Comparison of ENCODE assay signal across 8 cellular contexts in the genomic region with DNA sequence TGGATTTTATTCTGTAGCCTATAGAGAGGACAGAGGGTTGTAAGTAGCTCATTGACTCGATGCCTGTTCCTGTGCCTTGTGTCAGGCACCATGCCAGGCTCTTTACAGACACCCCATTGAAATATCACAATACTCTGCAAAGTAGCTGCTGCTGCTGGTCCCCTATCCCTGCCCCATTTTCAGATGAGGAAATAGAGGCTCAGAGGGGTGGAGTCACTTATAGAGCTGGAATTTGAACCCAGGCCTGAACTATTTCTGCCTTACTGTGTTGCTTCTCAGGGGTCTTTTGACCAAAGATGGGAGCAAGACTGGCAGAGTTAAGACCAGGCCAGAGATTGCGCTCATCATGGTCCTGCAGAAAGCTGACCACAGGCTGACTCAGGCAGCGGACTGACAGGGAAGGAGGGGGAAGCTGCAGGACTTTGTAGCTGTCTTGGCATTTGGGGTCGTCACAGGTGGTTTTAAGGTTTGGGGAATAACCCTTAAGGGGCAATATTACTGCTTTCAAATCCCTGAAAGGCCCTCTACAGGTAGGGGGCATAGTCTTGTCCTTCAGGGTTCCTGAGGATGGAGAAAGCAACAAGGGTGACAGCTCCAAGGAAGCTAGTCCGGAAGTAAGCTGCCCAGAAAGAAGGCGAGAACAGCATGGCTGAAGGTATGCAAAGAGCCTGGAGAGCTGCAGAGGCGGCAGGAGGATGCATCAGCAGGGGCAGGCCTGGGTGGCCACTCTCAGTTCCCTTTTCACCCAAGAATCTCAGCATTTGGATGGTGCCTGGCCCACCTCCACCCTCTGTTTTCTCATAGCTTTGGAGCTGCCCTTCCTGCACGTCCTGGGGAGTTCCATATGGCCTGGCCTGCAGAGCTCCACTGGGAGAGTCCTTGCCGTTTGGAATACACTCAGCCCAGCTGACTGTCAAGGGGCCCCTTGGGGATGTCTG. TPM values are rescaled to one million over a fixed set of nuclear protein-coding genes. Genes with fewer than 3 reads are reported as not detected.
DNase-seq lines count a peak whose midpoint lies in the region; ATAC-seq and TF ChIP-seq lines count a peak whose summit lies in the region.

No MANE protein-coding gene starts in this region.

- H3K36me3 ChIP-seq in cardiac muscle cell: no peaks in the 10 kb centered on the region

- no peaks in the 10 kb centered on the region for H3K9me3 ChIP-seq in cardiac muscle cell (ENCODE audit: low read depth)

- no peaks in the 10 kb centered on the region for H3K27me3 ChIP-seq in cardiac muscle cell

- peak overlapping the region; percentile 99 for H3K27ac ChIP-seq in cardiac muscle cell
- H3K27ac ChIP-seq in angular gyrus (ENCODE audit: low read depth, low read length): peak overlapping the region; percentile 91

- ATAC-seq in Right ventricle myocardium inferior (no peak), HG03175 (IDR thresholded peaks at IDR 0.05; ENCODE audit: unreplicated experiment) (peak; percentile 90), omental fat pad (ENCODE audit: low FRiP score) (no peak)

- peaks cover 46% of the 10 kb centered on the region for H3K4me1 ChIP-seq in cardiac muscle cell (ENCODE audit: low read depth)

- no peak overlapping the region for H3K4me3 ChIP-seq in cardiac muscle cell

- intact Hi-C loops in Right ventricle myocardium inferior (cut with DNase I) (loop anchor here (1.0 to 2.0 kb wide), 2 partner anchors 9 to 13 kb away; no protein-coding TSS in a partner anchor), posterior vena cava (cut with DNase I) (loop anchor here (2.0 to 5.0 kb wide), 2 partner anchors 31 to 33 kb away; no protein-coding TSS in a partner anchor)

- TF ChIP-seq CTCF in cardiac muscle cell (IDR thresholded peaks at IDR 0.05; ENCODE audit: low read depth, low read length): no peak
- no peak for TF ChIP-seq CTCF in omental fat pad (IDR thresholded peaks at IDR 0.05)

- DNase-seq in cardiac muscle cell (ENCODE audit: low read depth in 1 of 2, low spot score in 1 of 2) (peak in 1 of 2 donors; percentile 35), Right ventricle myocardium inferior (ENCODE audit: missing footprints) (no peak), midbrain (lab: John Stamatoyannopoulos, UW) (peak; percentile 65), posterior vena cava (ENCODE audit: low spot score) (no peak), DMS79 (lab: John Stamatoyannopoulos, UW) (no peak), omental fat pad (ENCODE audit: low spot score) (no peak)

RNA-seq across cellular contexts. Expression of gene NDST1, which starts 18.3 kb away (rescaled TPM):
- 79.8 and 97.6 TPM in 2 replicates for total RNA-seq in cardiac muscle cell
- polyA plus RNA-seq in cardiac muscle cell: 26.6 and 34.9 TPM in 2 replicates
- total RNA-seq in Right ventricle myocardium inferior: 60.4 TPM
- total RNA-seq in posterior vena cava: 10 to 100 TPM; 57.9 to 68.8 TPM
- total RNA-seq in omental fat pad: 10 to 100 TPM; 45.4 to 86.5 (median 81.2) TPM

RNA-seq across cellular contexts. Expression of gene RPS14, which starts 40.1 kb away (rescaled TPM):
- 2,228 and 2,781 TPM in 2 replicates for total RNA-seq in cardiac muscle cell
- 1,307 and 1,584 TPM in 2 replicates for polyA plus RNA-seq in cardiac muscle cell
- 1,267 TPM for total RNA-seq in Right ventricle myocardium inferior
- 1,000 to 10,000 TPM; 1,337 to 1,411 TPM for total RNA-seq in posterior vena cava
- total RNA-seq in omental fat pad: 1,000 to 10,000 TPM; 2,241 to 3,327 (median 3,027) TPM
